ENCODE assay signal across 39 cellular contexts in the genomic region with DNA sequence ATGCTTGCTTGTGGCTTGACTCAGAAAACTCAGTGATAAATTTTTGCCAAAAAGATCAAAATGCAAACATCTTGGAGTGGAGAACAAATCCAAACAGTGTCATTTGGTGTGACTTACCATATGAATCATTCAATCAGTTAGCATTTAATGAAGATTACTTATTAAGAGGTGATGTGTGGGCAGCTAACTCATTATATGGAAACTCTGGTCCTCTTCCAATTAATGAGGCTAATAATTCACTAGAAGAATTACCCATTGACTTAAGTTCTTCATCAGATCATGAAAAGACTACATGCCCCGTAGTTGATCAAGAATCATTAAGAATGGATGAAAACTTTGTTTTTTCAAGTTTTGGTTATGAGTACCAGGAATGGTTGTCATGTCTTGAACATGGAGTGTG.
"Had no signal": no experiment of that assay in that cellular context is flagged by ENCODE, and none has a peak within 500 bp of the region (broad histone marks: within the 10 kb centered on the region; RNA-seq: fewer than 3 reads in every experiment).

No MANE protein-coding gene starts in this region.

- ATAC-seq: activated CD4-positive, alpha-beta T cell treated with anti-CD3 and anti-CD28 coated beads for 36 hours; activated CD8-positive, alpha-beta memory T cell treated with anti-CD3 and anti-CD28 coated beads, Interleukin-2, amount 10 ng/mL, durations not matched to agents 7 days and 5 days; activated CD8-positive, alpha-beta T cell treated with anti-CD3 and anti-CD28 coated beads, Interleukin-2, amount 10 ng/mL, durations not matched to agents 7 days and 5 days; activated naive CD8-positive, alpha-beta T cell treated with anti-CD3 and anti-CD28 coated beads, Interleukin-2, amount 50 U/mL, for 24 hours; WTC11 had no signal

- H3K27me3 Mint-ChIP-seq: brain had no signal

- H3K4me3 ChIP-seq: ascending aorta, cardiac muscle cell had no signal

- H3K9me3 Mint-ChIP-seq: activated CD4-positive, alpha-beta memory T cell treated with anti-CD3 and anti-CD28 coated beads, Interleukin-2, amount 10 ng/mL, durations not matched to agents 7 days and 5 days; activated CD4-positive, alpha-beta T cell treated with anti-CD3 and anti-CD28 coated beads, Interleukin-2, amount 10 ng/mL, durations not matched to agents 7 days and 5 days; activated naive CD4-positive, alpha-beta T cell treated with anti-CD3 and anti-CD28 coated beads, Interleukin-2, amount 10 ng/mL, durations not matched to agents 7 days and 5 days; activated naive CD4-positive, alpha-beta T cell treated with anti-CD3 and anti-CD28 coated beads, Interleukin-2, amount 50 U/mL, for 24 hours; activated naive CD8-positive, alpha-beta T cell treated with anti-CD3 and anti-CD28 coated beads, Interleukin-2, amount 10 ng/mL, durations not matched to agents 7 days and 5 days; activated T-cell treated with anti-CD3 and anti-CD28 coated beads, Interleukin-2, amount 50 U/mL, for 24 hours; activated T-helper 2 cell treated with anti-CD3 and anti-CD28 coated beads, Interferon-gamma antibody, Interleukin-2, Interleukin-4, amounts not matched to agents 10 μg/mL and 5 μg/mL and 100 μg/mL, durations not matched to agents 14 hours and 24 hours and 36 hours; central memory CD8-positive, alpha-beta T cell; T-helper 1 cell treated with Interleukin-12 subunit alpha and Interleukin-12 subunit beta and Interleukin-4 antibody, amounts not matched to agents 30 μg/mL and 1 μg/mL, for 36 hours; T-helper 2 cell treated with Interferon-gamma antibody and Interleukin-4, amounts not matched to agents 5 μg/mL and 100 μg/mL, for 36 hours had no signal

- H3K36me3 ChIP-seq: ascending aorta, cardiac muscle cell, WERI-Rb-1 had no signal

- H3K27me3 ChIP-seq: ascending aorta, cardiac muscle cell had no signal

- H3K4me1 Mint-ChIP-seq: activated CD4-positive, alpha-beta memory T cell treated with anti-CD3 and anti-CD28 coated beads, Interleukin-2, amount 10 ng/mL, durations not matched to agents 7 days and 5 days; activated CD4-positive, alpha-beta T cell treated with anti-CD3 and anti-CD28 coated beads, Interleukin-2, amount 10 ng/mL, durations not matched to agents 7 days and 5 days; activated CD8-positive, alpha-beta memory T cell treated with anti-CD3 and anti-CD28 coated beads, Interleukin-2, amount 10 ng/mL, durations not matched to agents 7 days and 5 days; activated naive CD4-positive, alpha-beta T cell treated with anti-CD3 and anti-CD28 coated beads, Interleukin-2, amount 10 ng/mL, durations not matched to agents 7 days and 5 days; activated naive CD4-positive, alpha-beta T cell treated with anti-CD3 and anti-CD28 coated beads, Interleukin-2, amount 50 U/mL, for 24 hours; activated naive CD8-positive, alpha-beta T cell treated with anti-CD3 and anti-CD28 coated beads, Interleukin-2, amount 10 ng/mL, durations not matched to agents 7 days and 5 days; activated naive CD8-positive, alpha-beta T cell treated with anti-CD3 and anti-CD28 coated beads, Interleukin-2, amount 50 U/mL, for 24 hours; central memory CD8-positive, alpha-beta T cell had no signal

- H3K4me1 ChIP-seq: ascending aorta had no signal

- H3K4me3 Mint-ChIP-seq: activated CD4-positive, alpha-beta memory T cell treated with anti-CD3 and anti-CD28 coated beads, Interleukin-2, amount 10 ng/mL, durations not matched to agents 7 days and 5 days; activated CD4-positive, alpha-beta T cell treated with anti-CD3 and anti-CD28 coated beads for 36 hours; activated CD4-positive, alpha-beta T cell treated with anti-CD3 and anti-CD28 coated beads, Interleukin-2, amount 10 ng/mL, durations not matched to agents 7 days and 5 days; activated CD8-positive, alpha-beta memory T cell treated with anti-CD3 and anti-CD28 coated beads, Interleukin-2, amount 10 ng/mL, durations not matched to agents 7 days and 5 days; activated CD8-positive, alpha-beta T cell treated with anti-CD3 and anti-CD28 coated beads, Interleukin-2, amount 10 ng/mL, durations not matched to agents 7 days and 5 days; activated naive CD4-positive, alpha-beta T cell treated with anti-CD3 and anti-CD28 coated beads, Interleukin-2, amount 10 ng/mL, durations not matched to agents 7 days and 5 days; activated naive CD4-positive, alpha-beta T cell treated with anti-CD3 and anti-CD28 coated beads, Interleukin-2, amount 50 U/mL, for 24 hours; activated naive CD8-positive, alpha-beta T cell; activated naive CD8-positive, alpha-beta T cell treated with anti-CD3 and anti-CD28 coated beads, Interleukin-2, amount 10 ng/mL, durations not matched to agents 7 days and 5 days; activated naive CD8-positive, alpha-beta T cell treated with anti-CD3 and anti-CD28 coated beads, Interleukin-2, amount 50 U/mL, for 24 hours; activated T-cell treated with anti-CD3 and anti-CD28 coated beads, Interleukin-2, amount 50 U/mL, for 24 hours; brain; central memory CD8-positive, alpha-beta T cell; T-helper 1 cell treated with Interleukin-12 subunit alpha and Interleukin-12 subunit beta and Interleukin-4 antibody, amounts not matched to agents 30 μg/mL and 1 μg/mL, for 36 hours; T-helper 2 cell treated with Interferon-gamma antibody and Interleukin-4, amounts not matched to agents 5 μg/mL and 100 μg/mL, for 36 hours; WTC11 had no signal

- H3K9me3 ChIP-seq: ascending aorta had no signal

- H3K27ac ChIP-seq: ascending aorta, cardiac muscle cell, WERI-Rb-1 had no signal

- FAIRE-seq: bronchial epithelial cell, TTC549 had no signal

- H3K27ac Mint-ChIP-seq: activated CD4-positive, alpha-beta memory T cell treated with anti-CD3 and anti-CD28 coated beads, Interleukin-2, amount 10 ng/mL, durations not matched to agents 7 days and 5 days; activated CD4-positive, alpha-beta T cell treated with anti-CD3 and anti-CD28 coated beads for 36 hours; activated CD4-positive, alpha-beta T cell treated with anti-CD3 and anti-CD28 coated beads, Interleukin-2, amount 10 ng/mL, durations not matched to agents 7 days and 5 days; activated CD8-positive, alpha-beta memory T cell treated with anti-CD3 and anti-CD28 coated beads, Interleukin-2, amount 10 ng/mL, durations not matched to agents 7 days and 5 days; activated CD8-positive, alpha-beta T cell treated with anti-CD3 and anti-CD28 coated beads, Interleukin-2, amount 10 ng/mL, durations not matched to agents 7 days and 5 days; activated naive CD4-positive, alpha-beta T cell treated with anti-CD3 and anti-CD28 coated beads, Interleukin-2, amount 10 ng/mL, durations not matched to agents 7 days and 5 days; activated naive CD4-positive, alpha-beta T cell treated with anti-CD3 and anti-CD28 coated beads, Interleukin-2, amount 50 U/mL, for 24 hours; activated naive CD8-positive, alpha-beta T cell; activated naive CD8-positive, alpha-beta T cell treated with anti-CD3 and anti-CD28 coated beads, Interleukin-2, amount 10 ng/mL, durations not matched to agents 7 days and 5 days; activated naive CD8-positive, alpha-beta T cell treated with anti-CD3 and anti-CD28 coated beads, Interleukin-2, amount 50 U/mL, for 24 hours; activated T-cell treated with anti-CD3 and anti-CD28 coated beads, Interleukin-2, amount 50 U/mL, for 24 hours; activated T-helper 2 cell treated with anti-CD3 and anti-CD28 coated beads, Interferon-gamma antibody, Interleukin-2, Interleukin-4, amounts not matched to agents 10 μg/mL and 5 μg/mL and 100 μg/mL, durations not matched to agents 14 hours and 24 hours and 36 hours; brain; T-helper 1 cell treated with Interleukin-12 subunit alpha and Interleukin-12 subunit beta and Interleukin-4 antibody, amounts not matched to agents 30 μg/mL and 1 μg/mL, for 36 hours; T-helper 2 cell treated with Interferon-gamma antibody and Interleukin-4, amounts not matched to agents 5 μg/mL and 100 μg/mL, for 36 hours; WTC11 had no signal

- H3K36me3 Mint-ChIP-seq: activated CD8-positive, alpha-beta memory T cell treated with anti-CD3 and anti-CD28 coated beads, Interleukin-2, amount 10 ng/mL, durations not matched to agents 7 days and 5 days; activated naive CD4-positive, alpha-beta T cell treated with anti-CD3 and anti-CD28 coated beads, Interleukin-2, amount 10 ng/mL, durations not matched to agents 7 days and 5 days; activated naive CD4-positive, alpha-beta T cell treated with anti-CD3 and anti-CD28 coated beads, Interleukin-2, amount 50 U/mL, for 24 hours; activated naive CD8-positive, alpha-beta T cell; activated naive CD8-positive, alpha-beta T cell treated with anti-CD3 and anti-CD28 coated beads, Interleukin-2, amount 10 ng/mL, durations not matched to agents 7 days and 5 days had no signal

- DNase-seq: activated CD4-positive, alpha-beta memory T cell treated with anti-CD3 and anti-CD28 coated beads, Interleukin-2, amount 10 ng/mL, durations not matched to agents 7 days and 5 days; activated CD4-positive, alpha-beta T cell treated with anti-CD3 and anti-CD28 coated beads for 1 hour; activated CD4-positive, alpha-beta T cell treated with anti-CD3 and anti-CD28 coated beads for 36 hours; activated CD4-positive, alpha-beta T cell treated with anti-CD3 and anti-CD28 coated beads for 48 hours; activated CD4-positive, alpha-beta T cell treated with anti-CD3 and anti-CD28 coated beads, Interleukin-2, amount 10 ng/mL, durations not matched to agents 7 days and 5 days; activated CD4-positive, alpha-beta T cell treated with anti-CD3 and anti-CD28 coated beads, Interleukin-2, amount 50 U/mL, for 48 hours; activated CD4-positive, CD25-positive, alpha-beta regulatory T cell; activated CD8-positive, alpha-beta memory T cell treated with anti-CD3 and anti-CD28 coated beads for 24 hours; activated CD8-positive, alpha-beta memory T cell treated with anti-CD3 and anti-CD28 coated beads, Interleukin-2, amount 10 ng/mL, durations not matched to agents 7 days and 5 days; activated CD8-positive, alpha-beta memory T cell treated with anti-CD3 and anti-CD28 coated beads, Interleukin-2, amount 50 U/mL, for 48 hours; activated CD8-positive, alpha-beta T cell treated with anti-CD3 and anti-CD28 coated beads, Interleukin-2, amount 10 ng/mL, durations not matched to agents 7 days and 5 days; activated effector memory CD4-positive, alpha-beta T cell treated with Interleukin-2 at 50 U/mL for 16 hours; activated gamma-delta T cell; activated naive CD4-positive, alpha-beta T cell treated with anti-CD3 and anti-CD28 coated beads, Interleukin-2, amount 10 ng/mL, durations not matched to agents 7 days and 5 days; activated naive CD4-positive, alpha-beta T cell treated with Interleukin-2 at 50 U/mL for 16 hours; activated naive CD8-positive, alpha-beta T cell treated with anti-CD3 and anti-CD28 coated beads, Interleukin-2, amount 10 ng/mL, durations not matched to agents 7 days and 5 days; activated naive CD8-positive, alpha-beta T cell treated with anti-CD3 and anti-CD28 coated beads, Interleukin-2, amount 50 U/mL, for 24 hours; activated T-cell treated with anti-CD3 and anti-CD28 coated beads, Interleukin-2, amount 50 U/mL, for 24 hours; activated T-cell treated with anti-CD3 and anti-CD28 coated beads, Interleukin-2, amount 50 U/mL, for 48 hours; amygdala; anterior cingulate cortex; caudate nucleus; cerebellar nuclear complex; T-helper 1 cell; T-helper 2 cell; T-helper 9 cell; WERI-Rb-1 had no signal
